Comparison of ENCODE assay signal across 19 cellular contexts in the genomic region with DNA sequence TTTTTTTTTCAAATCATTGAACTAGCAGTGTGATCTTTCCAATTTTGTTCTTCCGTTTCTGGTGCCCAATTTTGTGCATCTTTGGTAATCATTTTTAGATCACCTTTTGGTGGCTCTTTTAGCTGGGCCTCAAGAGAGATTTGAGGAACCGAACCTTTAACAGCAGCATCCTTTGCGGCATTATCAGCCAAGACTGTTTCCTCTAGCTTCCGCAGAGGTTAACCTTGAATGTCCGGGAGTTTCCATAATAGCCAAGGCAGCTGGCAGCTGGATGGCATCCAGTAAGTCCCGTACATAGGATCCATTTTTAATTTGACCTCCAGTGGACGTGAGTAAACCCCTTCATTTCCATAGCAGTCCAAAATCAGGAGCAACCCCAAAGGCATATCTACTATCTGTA. TPM values are rescaled to one million over a fixed set of nuclear protein-coding genes. Genes with fewer than 3 reads are reported as not detected.
DNase-seq lines count a peak whose midpoint lies in the region; ATAC-seq and TF ChIP-seq lines count a peak whose summit lies in the region.
"Had no signal": no experiment of that assay in that cellular context is flagged by ENCODE, and none has a peak within 500 bp of the region (broad histone marks: within the 10 kb centered on the region; RNA-seq: fewer than 3 reads in every experiment).

No MANE protein-coding gene starts in this region.

- intact Hi-C loops in OCI-LY7 (cut with micrococcal nuclease; ENCODE audit: unreplicated experiment) (loop anchor here (10.0 kb wide), 1 partner anchor 61 kb away; no protein-coding TSS in a partner anchor), right cardiac atrium (cut with DNase I) (no loop called here)

- H3K4me2 ChIP-seq in OCI-LY7 (ENCODE audit: low read length) (peak overlapping the region; percentile 7), SK-N-SH (no peak overlapping the region)

- H4K20me1 ChIP-seq in OCI-LY7 (ENCODE audit: insufficient read depth, low read length): no peaks in the 10 kb centered on the region
- H4K20me1 ChIP-seq in SK-N-SH (ENCODE audit: insufficient read depth): no peaks in the 10 kb centered on the region

- H3K9me2 ChIP-seq in OCI-LY7 (ENCODE audit: insufficient read depth, low read length) (no peaks in the 10 kb centered on the region), SK-N-SH (no peaks in the 10 kb centered on the region)

- no peak for TF ChIP-seq POLR2A in gastroesophageal sphincter (IDR thresholded peaks at IDR 0.05)

- peaks cover 6% of the 10 kb centered on the region for H3F3A ChIP-seq in SK-N-SH (replicated peaks; ENCODE audit: insufficient read depth)

- H3K4me3 ChIP-seq in OCI-LY7 (ENCODE audit: low read depth, low read length, poor library complexity, severe bottlenecking) (no peak overlapping the region), right cardiac atrium (ENCODE audit: low read length) (no peak overlapping the region), SK-N-SH (ENCODE audit: low read depth in 2 of 2, low read length in 1 of 2) (no peak overlapping the region), gastroesophageal sphincter (no peak overlapping the region)
- H3K4me3 ChIP-seq: transverse colon had no signal

- CTCF ChIA-PET in OCI-LY7 (lab: Charles Lee; ENCODE audit: unreplicated experiment): no interaction called here
- CTCF ChIA-PET in SK-N-SH (lab: Yijun Ruan, JAX): interaction anchor here (1.2 to 2.1 kb wide), 2 partner anchors 10 to 19 kb away, joined by 3 to 9 read pairs; a partner anchor contains a TSS

- no peak for TF ChIP-seq CTCF in OCI-LY7 (conservative IDR thresholded peaks at IDR 0.05; ENCODE audit: low read length)
- no peak for TF ChIP-seq CTCF in SK-N-SH (IDR thresholded peaks at IDR 0.05)
- TF ChIP-seq CTCF in gastroesophageal sphincter (IDR thresholded peaks at IDR 0.05): no peak

- H3K27me3 ChIP-seq in right cardiac atrium (ENCODE audit: control insufficient read depth, insufficient read depth): no peaks in the 10 kb centered on the region
- H3K27me3 ChIP-seq in SK-N-SH (ENCODE audit: insufficient read depth): no peaks in the 10 kb centered on the region
- H3K27me3 ChIP-seq in gastroesophageal sphincter: no peaks in the 10 kb centered on the region
- H3K27me3 ChIP-seq: transverse colon had no signal

- H3K4me1 ChIP-seq in OCI-LY7 (ENCODE audit: insufficient read depth, low read length, poor library complexity, severe bottlenecking) (peaks cover 15% of the 10 kb centered on the region), right cardiac atrium (ENCODE audit: control insufficient read depth, insufficient read depth, low read length) (peaks cover 2% of the 10 kb centered on the region), SK-N-SH (ENCODE audit: control insufficient read depth in 1 of 2, insufficient read depth in 2 of 2, low read depth in 1 of 2, low read length in 1 of 2) (no peaks in the 10 kb centered on the region), gastroesophageal sphincter (no peaks in the 10 kb centered on the region)
- H3K4me1 ChIP-seq: transverse colon had no signal

- no peak for TF ChIP-seq RAD21 in SK-N-SH (IDR thresholded peaks at IDR 0.05; ENCODE audit: low read length)

- POLR2A ChIA-PET in OCI-LY7 (lab: Charles Lee) (no interaction called here), SK-N-SH (lab: Yijun Ruan, JAX) (no interaction called here)

- no peaks in the 10 kb centered on the region for H3K79me2 ChIP-seq in OCI-LY7 (ENCODE audit: insufficient read depth, low read depth, low read length)
- H3K79me2 ChIP-seq in SK-N-SH (ENCODE audit: insufficient read depth): no peaks in the 10 kb centered on the region
- H3K79me2 ChIP-seq: parathyroid adenoma had no signal

- H2AFZ ChIP-seq in OCI-LY7 (ENCODE audit: low read length): no peak overlapping the region
- no peak overlapping the region for H2AFZ ChIP-seq in SK-N-SH (ENCODE audit: low read depth)
- H2AFZ ChIP-seq: parathyroid adenoma had no signal

- peak; percentile 50 for ATAC-seq in GM19467 (IDR thresholded peaks at IDR 0.05; ENCODE audit: unreplicated experiment)
- ATAC-seq in right cardiac atrium: no peak
- no peak for ATAC-seq in gastroesophageal sphincter

- H3K27ac ChIP-seq in OCI-LY7 (ENCODE audit: low read depth, low read length, poor library complexity, severe bottlenecking): no peak overlapping the region
- H3K27ac ChIP-seq in right cardiac atrium (ENCODE audit: low read length): peak overlapping the region; percentile 33
- no peak overlapping the region for H3K27ac ChIP-seq in SK-N-SH (ENCODE audit: low read depth in 2 of 2, low read length in 1 of 2)
- no peak overlapping the region for H3K27ac ChIP-seq in gastroesophageal sphincter
- H3K27ac ChIP-seq: transverse colon had no signal

- H3K9ac ChIP-seq in SK-N-SH: no peak overlapping the region
- H3K9ac ChIP-seq: parathyroid adenoma had no signal

- BruUV-seq in OCI-LY7 (replicated peaks; lab: Mats Ljungman, UMichigan): no TSS peak

- H3K36me3 ChIP-seq in OCI-LY7 (ENCODE audit: insufficient read depth, low read length): peaks cover 28% of the 10 kb centered on the region
- peaks cover 10 to 17% of the 10 kb centered on the region in 2 experiments for H3K36me3 ChIP-seq in SK-N-SH (replicated peaks in 1 of 2; ENCODE audit: control insufficient read depth in 1 of 2, insufficient read depth in 2 of 2, low read length in 1 of 2)
- H3K36me3 ChIP-seq in gastroesophageal sphincter: peaks cover 0 to 27% of the 10 kb centered on the region in 2 donors
- H3K36me3 ChIP-seq: transverse colon had no signal

- no peaks in the 10 kb centered on the region for H3K9me3 ChIP-seq in OCI-LY7 (ENCODE audit: low read length)
- H3K9me3 ChIP-seq in right cardiac atrium (ENCODE audit: control insufficient read depth, low read length): no peaks in the 10 kb centered on the region
- H3K9me3 ChIP-seq in SK-N-SH: no peaks in the 10 kb centered on the region
- H3K9me3 ChIP-seq in gastroesophageal sphincter: no peaks in the 10 kb centered on the region
- H3K9me3 ChIP-seq: transverse colon had no signal

- DNase-seq in GDM1 (lab: John Stamatoyannopoulos, UW) (peak; percentile 60), OCI-LY7 (ENCODE audit: low spot score) (peak; percentile 25), right cardiac atrium (no peak), SK-N-SH (no peak), NCI-H146 (lab: John Stamatoyannopoulos, UW) (no peak), cerebellum (ENCODE audit: low spot score) (no peak)
- DNase-seq: activated CD8-positive, alpha-beta memory T cell treated with anti-CD3 and anti-CD28 coated beads for 24 hours; activated gamma-delta T cell; DMS79 treated with DMSO at 0.1 percent for 48 hours; effector CD8-positive, alpha-beta T cell; foreskin fibroblast; NCI-H1694; NCI-H510A treated with DMSO at 0.1 percent for 48 hours; transverse colon had no signal

- 20% methylated on average over 7 of the region's 7 CpGs for WGBS in right cardiac atrium
- WGBS in SK-N-SH (ENCODE audit: low lambda C conversion rate): 85% methylated on average over 7 of the region's 7 CpGs
- 6 to 67% methylated on average over 4 to 7 of the region's 7 CpGs for WGBS in gastroesophageal sphincter (ENCODE audit: low coverage in 1 of 2), 2 donors

- no peak for TF ChIP-seq EP300 in SK-N-SH (IDR thresholded peaks at IDR 0.05; ENCODE audit: borderline replicate concordance in 1 of 2, low read depth in 1 of 2, low read length in 1 of 2)
- TF ChIP-seq EP300 in gastroesophageal sphincter (IDR thresholded peaks at IDR 0.05): no peak

TF ChIP-seq in SK-N-SH, 30 proteins besides CTCF, POLR2A, EP300 and RAD21 (continues in another document):
- TF ChIP-seq, protein P1, sequence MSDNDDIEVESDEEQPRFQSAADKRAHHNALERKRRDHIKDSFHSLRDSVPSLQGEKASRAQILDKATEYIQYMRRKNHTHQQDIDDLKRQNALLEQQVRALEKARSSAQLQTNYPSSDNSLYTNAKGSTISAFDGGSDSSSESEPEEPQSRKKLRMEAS (IDR thresholded peaks at IDR 0.05; ENCODE audit: low read depth): no peak
- no peak for TF ChIP-seq CHD2 (IDR thresholded peaks at IDR 0.05; ENCODE audit: low read length, partially characterized antibody)
- no peak for TF ChIP-seq SIN3A (IDR thresholded peaks at IDR 0.05; ENCODE audit: borderline replicate concordance, low read depth, low read length)
- no peak for TF ChIP-seq EZH2phosphoT487 (IDR thresholded peaks at IDR 0.05; ENCODE audit: borderline replicate concordance, low read depth)
- no peak for TF ChIP-seq FOSL2 (IDR thresholded peaks at IDR 0.05; ENCODE audit: borderline replicate concordance, low read depth)
- no peak for TF ChIP-seq RFX5 (IDR thresholded peaks at IDR 0.05; ENCODE audit: low read length)

RNA-seq across cellular contexts. Expression of a gene that starts 9.6 kb away (rescaled TPM):
- total RNA-seq in OCI-LY7 (2014; rRNA removed; shearing (Covaris generic)): not detected in 2 replicates
- total RNA-seq in OCI-LY7 (2022) (not detected in 2 replicates), right cardiac atrium (not detected), gastroesophageal sphincter (not detected), cerebellum (not detected)
- polyA plus RNA-seq in right cardiac atrium (not detected), SK-N-SH (2012; rRNA removed) (not detected in 2 replicates)
- polyA plus RNA-seq in SK-N-SH (2012; cell fraction: cytosol; rRNA removed): not detected in 2 replicates
- polyA plus RNA-seq in SK-N-SH (2012; cell fraction: nucleus; rRNA removed): not detected in 2 replicates
- total RNA-seq: H1, mononuclear cell, transverse colon had no signal
- polyA plus RNA-seq: H1 had no signal

RNA-seq across cellular contexts. Expression of a gene that starts 29.3 kb away (rescaled TPM):
- total RNA-seq in OCI-LY7 (2014; rRNA removed; shearing (Covaris generic)): 49.1 and 65.6 TPM in 2 replicates
- total RNA-seq in OCI-LY7 (2022): 75.5 and 83.1 TPM in 2 replicates
- 10 to 100 TPM; 14.8 to 21.0 (median 15.8) TPM for total RNA-seq in right cardiac atrium
- 11.7 TPM for polyA plus RNA-seq in right cardiac atrium
- polyA plus RNA-seq in SK-N-SH (2012; rRNA removed): 17.3 and 24.3 TPM in 2 replicates
- polyA plus RNA-seq in SK-N-SH (2012; cell fraction: cytosol; rRNA removed): 9.3 and 10.4 TPM in 2 replicates
- 96.8 and 169 TPM in 2 replicates for polyA plus RNA-seq in SK-N-SH (2012; cell fraction: nucleus; rRNA removed)
- total RNA-seq in gastroesophageal sphincter: 10 to 100 TPM in 3 of 4 donors, 1 to 10 TPM in 1; 8.9 to 25.9 (median 17.9) TPM
- total RNA-seq in cerebellum: 17.1 TPM

RNA-seq across cellular contexts. Expression of a gene that starts 55.3 kb away (rescaled TPM):
- 31.3 and 39.7 TPM in 2 replicates for total RNA-seq in OCI-LY7 (2014; rRNA removed; shearing (Covaris generic))
- 39.3 and 40.0 TPM in 2 replicates for total RNA-seq in OCI-LY7 (2022)
- total RNA-seq in right cardiac atrium: 1 to 10 TPM in 1 of 4 donors, under 1 TPM in 2, not detected in 1; 0.26 to 1.4 (median 0.32) TPM
- polyA plus RNA-seq in right cardiac atrium: 0.34 TPM
- polyA plus RNA-seq in SK-N-SH (2012; rRNA removed): 21.0 and 22.2 TPM in 2 replicates
- 7.8 and 15.2 TPM in 2 replicates for polyA plus RNA-seq in SK-N-SH (2012; cell fraction: cytosol; rRNA removed)
- 39.9 and 54.3 TPM in 2 replicates for polyA plus RNA-seq in SK-N-SH (2012; cell fraction: nucleus; rRNA removed)
- 1 to 10 TPM; 1.8 to 7.1 (median 3.4) TPM for total RNA-seq in gastroesophageal sphincter
- 0.36 TPM for total RNA-seq in cerebellum

RNA-seq across cellular contexts. Expression of a gene that starts 55.5 kb away (rescaled TPM):
- total RNA-seq in OCI-LY7 (2014; rRNA removed; shearing (Covaris generic)): 0.41 TPM in 1 of 2 replicates, not detected in the other
- total RNA-seq in OCI-LY7 (2022) (0.57 and 0.76 TPM in 2 replicates), right cardiac atrium (10 to 100 TPM in 1 of 4 donors, 1 to 10 TPM in 3; 4.6 to 15.4 (median 7.1) TPM), gastroesophageal sphincter (10 to 100 TPM in 3 of 4 donors, 1 to 10 TPM in 1; 3.4 to 25.8 (median 15.7) TPM), cerebellum (4.4 TPM)
- polyA plus RNA-seq in right cardiac atrium (7.9 TPM), SK-N-SH (2012; rRNA removed) (249 and 299 TPM in 2 replicates)
- polyA plus RNA-seq in SK-N-SH (2012; cell fraction: cytosol; rRNA removed): 120 and 152 TPM in 2 replicates
- polyA plus RNA-seq in SK-N-SH (2012; cell fraction: nucleus; rRNA removed): 256 and 307 TPM in 2 replicates

Comparison
In these comparisons a context has a peak if more than half of its experiments do, and no peak if none do; other contexts are left out.
1. DNase-seq: peak in GDM1 (single experiment) and OCI-LY7 (single experiment); none in right cardiac atrium (0 of 3), SK-N-SH (single experiment), NCI-H146 (single experiment) and cerebellum (single experiment).